8 cellular contexts compared by ENCODE assay signal in genomic region chr6:44297063-44298038, GRCh38. TPM values are rescaled to one million over a fixed set of nuclear protein-coding genes. Genes with fewer than 3 reads are reported as not detected.
A peak's percentile ranks its signal among the peaks of the same experiment; 100 is the strongest.
DNase-seq lines count a peak whose midpoint lies in the region; ATAC-seq, FAIRE-seq and TF ChIP-seq lines count a peak whose summit lies in the region.

No MANE protein-coding gene starts in this region.

- H3K4me3 ChIP-seq in NT2/D1 (ENCODE audit: insufficient read length, low read depth) (peak overlapping the region; percentile 58), cardiac muscle cell (peak overlapping the region; percentile 73)

- peak overlapping the region; percentile 58 for H3K4me3 Mint-ChIP-seq in activated naive CD8-positive, alpha-beta T cell treated with anti-CD3 and anti-CD28 coated beads for 36 hours

- FAIRE-seq in GM12891 (lab: Jason Lieb, UNC), result peak; percentile 87
- FAIRE-seq in urothelium cell line (lab: Jason Lieb, UNC), result no peak

- H3K27ac ChIP-seq in cardiac muscle cell, result no peak overlapping the region

- H3K27ac Mint-ChIP-seq in activated naive CD8-positive, alpha-beta T cell treated with anti-CD3 and anti-CD28 coated beads for 36 hours, result no peak overlapping the region

- ATAC-seq in HG03460 (IDR thresholded peaks at IDR 0.05; ENCODE audit: unreplicated experiment) (no peak), GM21528 (IDR thresholded peaks at IDR 0.05; ENCODE audit: low FRiP score, unreplicated experiment) (no peak)

- H3K27me3 ChIP-seq in NT2/D1 (ENCODE audit: insufficient read depth, insufficient read length) (peaks cover 9% of the 10 kb centered on the region), cardiac muscle cell (peaks cover 35% of the 10 kb centered on the region)

- no peaks in the 10 kb centered on the region for H3K9me3 ChIP-seq in NT2/D1 (ENCODE audit: insufficient read depth, low read length)
- no peaks in the 10 kb centered on the region for H3K9me3 ChIP-seq in cardiac muscle cell (ENCODE audit: low read depth)

- H3K36me3 Mint-ChIP-seq in activated naive CD8-positive, alpha-beta T cell treated with anti-CD3 and anti-CD28 coated beads for 36 hours, result peaks cover 16% of the 10 kb centered on the region

- peaks cover 6% of the 10 kb centered on the region for H3K4me1 Mint-ChIP-seq in activated naive CD8-positive, alpha-beta T cell treated with anti-CD3 and anti-CD28 coated beads for 36 hours

- DNase-seq in GM12891 (ENCODE audit: insufficient read length, low spot score) (peak; percentile 57), NT2/D1 (ENCODE audit: low read depth, low spot score) (no peak), cardiac muscle cell (ENCODE audit: low read depth in 1 of 2, low spot score in 1 of 2) (peak; percentile 49 to 84), posterior vena cava (ENCODE audit: low spot score) (peak; percentile 84), urothelium cell line (ENCODE audit: low spot score) (no peak)
- peak; percentile 63 for DNase-seq in activated naive CD8-positive, alpha-beta T cell treated with anti-CD3 and anti-CD28 coated beads for 36 hours

- no peaks in the 10 kb centered on the region for H3K9me3 Mint-ChIP-seq in activated naive CD8-positive, alpha-beta T cell treated with anti-CD3 and anti-CD28 coated beads for 36 hours

- intact Hi-C loops in posterior vena cava (cut with DNase I), result no loop called here

- H3K36me3 ChIP-seq in NT2/D1 (ENCODE audit: insufficient read depth, insufficient read length, low read length) (peaks cover 29% of the 10 kb centered on the region), cardiac muscle cell (peaks cover under 1% of the 10 kb centered on the region)

- peaks cover 53% of the 10 kb centered on the region for H3K27me3 Mint-ChIP-seq in activated naive CD8-positive, alpha-beta T cell treated with anti-CD3 and anti-CD28 coated beads for 36 hours

- H3K4me1 ChIP-seq in NT2/D1 (ENCODE audit: insufficient read depth, insufficient read length) (no peaks in the 10 kb centered on the region), cardiac muscle cell (ENCODE audit: low read depth) (no peaks in the 10 kb centered on the region)

- TF ChIP-seq POLR2A in GM12891 (IDR thresholded peaks at IDR 0.05; ENCODE audit: low read depth, low read length), result no peak

- H3K9ac ChIP-seq in NT2/D1 (ENCODE audit: insufficient read length, low read depth), result peak overlapping the region; percentile 79

- no peak for TF ChIP-seq CTCF in cardiac muscle cell (IDR thresholded peaks at IDR 0.05; ENCODE audit: low read depth, low read length)

TF ChIP-seq in GM12891, 5 proteins besides CTCF, POLR2A, EP300 and RAD21:
- no peak for TF ChIP-seq SPI1 (IDR thresholded peaks at IDR 0.05; ENCODE audit: low read depth, low read length)
- no peak for TF ChIP-seq TAF1 (IDR thresholded peaks at IDR 0.05; ENCODE audit: low read depth, low read length)
- TF ChIP-seq POLR2AphosphoS5 (IDR thresholded peaks at IDR 0.05; ENCODE audit: low read depth, low read length), result no peak
- no peak for TF ChIP-seq PAX5 (IDR thresholded peaks at IDR 0.05; ENCODE audit: insufficient read depth, low read length, severe bottlenecking)
- no peak for TF ChIP-seq POU2F2 (IDR thresholded peaks at IDR 0.05; ENCODE audit: low read depth, low read length)

RNA-seq across cellular contexts. Expression of gene AARS2, which starts 15.8 kb away (rescaled TPM):
- 7.6 TPM for polyA plus RNA-seq in GM12891 (2012; ENCODE audit: low read depth, missing spikeins)
- total RNA-seq in activated naive CD8-positive, alpha-beta T cell treated with anti-CD3 and anti-CD28 coated beads for 36 hours, result 10 to 100 TPM; 20.5 to 22.0 TPM
- 20.9 and 26.7 TPM in 2 replicates for total RNA-seq in cardiac muscle cell
- polyA plus RNA-seq in cardiac muscle cell, result 17.3 and 22.9 TPM in 2 replicates
- total RNA-seq in posterior vena cava, result 1 to 10 TPM; 5.9 to 7.7 TPM

RNA-seq across cellular contexts. Expression of gene TMEM151B, which starts 27.1 kb away (rescaled TPM):
- 0.26 TPM for polyA plus RNA-seq in GM12891 (2012; ENCODE audit: low read depth, missing spikeins)
- not detected for total RNA-seq in activated naive CD8-positive, alpha-beta T cell treated with anti-CD3 and anti-CD28 coated beads for 36 hours
- total RNA-seq in cardiac muscle cell (0.21 and 0.39 TPM in 2 replicates), posterior vena cava (not detected)
- polyA plus RNA-seq in cardiac muscle cell, result 0.29 and 0.77 TPM in 2 replicates

RNA-seq across cellular contexts. Expression of gene NFKBIE, which starts 32.0 kb away (rescaled TPM):
- 47.8 TPM for polyA plus RNA-seq in GM12891 (2012; ENCODE audit: low read depth, missing spikeins)
- total RNA-seq in activated naive CD8-positive, alpha-beta T cell treated with anti-CD3 and anti-CD28 coated beads for 36 hours, result 10 to 100 TPM; 22.7 to 24.8 TPM
- total RNA-seq in cardiac muscle cell (23.8 and 34.2 TPM in 2 replicates), posterior vena cava (1 to 10 TPM; 4.5 to 6.7 TPM)
- 8.2 and 12.5 TPM in 2 replicates for polyA plus RNA-seq in cardiac muscle cell

RNA-seq across cellular contexts. Expression of gene SLC35B2, which starts 40.0 kb away (rescaled TPM):
- polyA plus RNA-seq in GM12891 (2012; ENCODE audit: low read depth, missing spikeins), result 30.1 TPM
- total RNA-seq in activated naive CD8-positive, alpha-beta T cell treated with anti-CD3 and anti-CD28 coated beads for 36 hours, result 10 to 100 TPM; 22.8 to 24.9 TPM
- total RNA-seq in cardiac muscle cell (34.3 and 50.5 TPM in 2 replicates), posterior vena cava (10 to 100 TPM; 23.1 to 28.9 TPM)
- 44.4 and 63.3 TPM in 2 replicates for polyA plus RNA-seq in cardiac muscle cell

RNA-seq across cellular contexts. Expression of gene SPATS1, which starts 45.1 kb away (rescaled TPM):
- not detected for polyA plus RNA-seq in GM12891 (2012; ENCODE audit: low read depth, missing spikeins)
- total RNA-seq in activated naive CD8-positive, alpha-beta T cell treated with anti-CD3 and anti-CD28 coated beads for 36 hours, result not detected
- total RNA-seq in cardiac muscle cell (0.63 TPM in 1 of 2 replicates, not detected in the other), posterior vena cava (not detected)
- polyA plus RNA-seq in cardiac muscle cell, result not detected in 2 replicates

Comparison
In these comparisons a context has a peak if more than half of its experiments do, and no peak if none do; other contexts are left out.
1. DNase-seq: peak in GM12891 (single experiment), activated naive CD8-positive, alpha-beta T cell treated with anti-CD3 and anti-CD28 coated beads for 36 hours (single experiment), cardiac muscle cell (2 of 2) and posterior vena cava (single experiment); none in NT2/D1 (single experiment) and urothelium cell line (single experiment).